ENCODE assay signal across 25 cellular contexts in genomic region chr2:196598412-196598811, GRCh38.
"Had no signal": no experiment of that assay in that cellular context is flagged by ENCODE, and none has a peak within 500 bp of the region (broad histone marks: within the 10 kb centered on the region; RNA-seq: fewer than 3 reads in every experiment).

No MANE protein-coding gene starts in this region.

- H3K36me3 ChIP-seq: MG63, Peyer's patch had no signal

- H3K9me3 Mint-ChIP-seq: activated B cell treated with CpG ODN at 0.5 μM for 24 hours; activated CD4-positive, alpha-beta T cell treated with anti-CD3 and anti-CD28 coated beads, Interleukin-2, amount 10 ng/mL, durations not matched to agents 24 days and 14 days; activated naive CD4-positive, alpha-beta T cell treated with anti-CD3 and anti-CD28 coated beads for 36 hours; activated T-helper 17 cell treated with anti-CD3 and anti-CD28 coated beads, Interleukin-2, amount 50 U/mL, for 72 hours had no signal

- H3K9me3 ChIP-seq: MG63, Peyer's patch had no signal

- H3K27me3 ChIP-seq: MG63, Peyer's patch had no signal

- H3K27ac Mint-ChIP-seq: activated B cell treated with CpG ODN at 0.5 μM for 24 hours; activated CD4-positive, alpha-beta T cell treated with anti-CD3 and anti-CD28 coated beads, Interleukin-2, amount 10 ng/mL, durations not matched to agents 24 days and 14 days; activated naive CD4-positive, alpha-beta T cell treated with anti-CD3 and anti-CD28 coated beads for 36 hours; activated naive CD8-positive, alpha-beta T cell; activated T-helper 17 cell treated with anti-CD3 and anti-CD28 coated beads, Interleukin-2, amount 50 U/mL, for 72 hours; T-helper 17 cell had no signal

- DNase-seq: activated B cell treated with CpG ODN at 0.5 μM for 24 hours; activated CD4-positive, alpha-beta T cell treated with anti-CD3 and anti-CD28 coated beads for 1 hour; activated CD4-positive, alpha-beta T cell treated with anti-CD3 and anti-CD28 coated beads, Interleukin-2, amount 10 ng/mL, durations not matched to agents 24 days and 14 days; activated CD4-positive, alpha-beta T cell treated with anti-CD3 and anti-CD28 coated beads, Interleukin-2, amount 50 U/mL, for 48 hours; activated CD8-positive, alpha-beta memory T cell treated with anti-CD3 and anti-CD28 coated beads for 24 hours; activated gamma-delta T cell; activated naive CD4-positive, alpha-beta T cell treated with anti-CD3 and anti-CD28 coated beads for 36 hours; activated T-cell treated with anti-CD3 and anti-CD28 coated beads, Interleukin-2, amount 50 U/mL, for 48 hours; amygdala; cerebellar nuclear complex; MG63; MV-4-11; NCI-H1092 treated with DMSO at 0.1 percent for 48 hours; NCI-H1417 treated with DMSO at 0.1 percent for 48 hours; NCI-H1694; NCI-H2029 treated with DMSO at 0.1 percent for 48 hours; NCI-H345; NCI-H510A; Peyer's patch; SHP77; T-helper 17 cell; T-helper 9 cell had no signal

- H3K4me3 ChIP-seq: MG63, Peyer's patch had no signal

- H3K4me1 Mint-ChIP-seq: activated T-helper 17 cell treated with anti-CD3 and anti-CD28 coated beads, Interleukin-2, amount 50 U/mL, for 72 hours had no signal

- H3K27ac ChIP-seq: KMS-11, Peyer's patch had no signal

- H3K36me3 Mint-ChIP-seq: activated naive CD8-positive, alpha-beta T cell had no signal

- H3K9ac ChIP-seq: KMS-11 had no signal

- H3K4me3 Mint-ChIP-seq: activated B cell treated with CpG ODN at 0.5 μM for 24 hours; activated CD4-positive, alpha-beta T cell treated with anti-CD3 and anti-CD28 coated beads, Interleukin-2, amount 10 ng/mL, durations not matched to agents 24 days and 14 days; activated naive CD4-positive, alpha-beta T cell treated with anti-CD3 and anti-CD28 coated beads for 36 hours; activated naive CD8-positive, alpha-beta T cell; activated T-helper 17 cell treated with anti-CD3 and anti-CD28 coated beads, Interleukin-2, amount 50 U/mL, for 72 hours; T-helper 17 cell had no signal

- H3K4me2 ChIP-seq: KMS-11 had no signal

- ATAC-seq: activated T-helper 17 cell treated with anti-CD3 and anti-CD28 coated beads, Interleukin-2, amount 50 U/mL, for 72 hours; T-helper 17 cell had no signal
